In genomic region chr18:11809895-11810294, GRCh38 we compare ENCODE assay signal across 20 cellular contexts. TPM values are rescaled to one million over a fixed set of nuclear protein-coding genes. Genes with fewer than 3 reads are reported as not detected.
A peak's percentile ranks its signal among the peaks of the same experiment; 100 is the strongest.
DNase-seq lines count a peak whose midpoint lies in the region; ATAC-seq and TF ChIP-seq lines count a peak whose summit lies in the region.
"Had no signal": no experiment of that assay in that cellular context is flagged by ENCODE, and none has a peak within 500 bp of the region (broad histone marks: within the 10 kb centered on the region; RNA-seq: fewer than 3 reads in every experiment).

No MANE protein-coding gene starts in this region.

- no peak overlapping the region for H3K56ac ChIP-seq in H9 (ENCODE audit: insufficient read length, low read depth, low read length)

- H3K9ac ChIP-seq in H9 (ENCODE audit: extremely low read depth, insufficient read length, low read length) (no peak overlapping the region), iPS-20b (ENCODE audit: low read depth, low read length) (peak overlapping the region; percentile 33; the same call in 1 of the 2 replicates)
- H3K9ac ChIP-seq: BLaER1 had no signal

- H4K20me1 ChIP-seq in H9 (ENCODE audit: control insufficient read depth, insufficient read depth, insufficient read length): no peaks in the 10 kb centered on the region
- H4K20me1 ChIP-seq: BLaER1 had no signal

- intact Hi-C loops in Caco-2 (cut with micrococcal nuclease; ENCODE audit: unreplicated experiment): loop anchor here (2.0 kb wide), 1 partner anchor 41 kb away; the partner anchor contains the start of gene CHMP1B

- H3K9me3 ChIP-seq in Caco-2 (no peaks in the 10 kb centered on the region), H9 (ENCODE audit: control insufficient read depth, low read depth, low read length) (no peaks in the 10 kb centered on the region), iPS-20b (ENCODE audit: insufficient read depth, low read depth, low read length) (no peaks in the 10 kb centered on the region), MG63 (no peaks in the 10 kb centered on the region)
- H3K9me3 ChIP-seq: BLaER1 had no signal

- POLR2A ChIA-PET in Caco-2 (lab: Charles Lee): interaction anchor here (0.7 to 1.8 kb wide), 3 partner anchors 31 to 42 kb away, joined by 3 to 20 read pairs (median 9); no protein-coding TSS in a partner anchor
- POLR2A ChIA-PET in WTC11 (lab: Charles Lee): interaction anchor here (0.6 kb wide), 2 partner anchors 22 to 61 kb away, joined by 3 read pairs; no protein-coding TSS in a partner anchor

- H2BK120ac ChIP-seq in H9 (ENCODE audit: low read depth, low read length, poor library complexity, severe bottlenecking): peak overlapping the region; percentile 12

- CTCF ChIA-PET in Caco-2 (lab: Charles Lee): interaction anchor here (0.8 to 2.6 kb wide), 5 partner anchors 25 to 229 kb away, joined by 3 to 11 read pairs (median 4); no protein-coding TSS in a partner anchor
- CTCF ChIA-PET in WTC11 (lab: Charles Lee): interaction anchor here (0.6 to 3.2 kb wide), 13 partner anchors 14 to 427 kb away, joined by 3 to 9 read pairs (median 5); no protein-coding TSS in a partner anchor

- H3K36me3 ChIP-seq in Caco-2 (ENCODE audit: control insufficient read depth, insufficient read depth, low read length): no peaks in the 10 kb centered on the region
- no peaks in the 10 kb centered on the region for H3K36me3 ChIP-seq in iPS-20b (ENCODE audit: insufficient read depth, low read depth, low read length)
- no peaks in the 10 kb centered on the region for H3K36me3 ChIP-seq in MG63
- H3K36me3 ChIP-seq: BLaER1 had no signal

- no peak overlapping the region for H3K4me2 ChIP-seq in H9 (ENCODE audit: insufficient read depth, insufficient read length, low read length)
- H3K4me2 ChIP-seq: BLaER1 had no signal

- BruUV-seq in Caco-2 (replicated peaks; lab: Mats Ljungman, UMichigan): no TSS peak

- H3K4ac ChIP-seq in H9 (ENCODE audit: low read depth, low read length): no peak overlapping the region

- no CpG with 5 or more reads among the region's 6 CpGs for WGBS in H9 (ENCODE audit: extremely low coverage, insufficient read length, low lambda C conversion rate)

- no peak overlapping the region for H2BK15ac ChIP-seq in H9 (ENCODE audit: low read depth, low read length)

- no peaks in the 10 kb centered on the region for H3K23me2 ChIP-seq in H9 (ENCODE audit: insufficient read length, low read depth, low read length, poor library complexity, severe bottlenecking)

- peaks cover 42% of the 10 kb centered on the region for H3K4me1 Mint-ChIP-seq in Caco-2 (ENCODE audit: low read depth, unreplicated experiment)
- peaks cover 59 to 62% of the 10 kb centered on the region in 2 experiments for H3K4me1 Mint-ChIP-seq in H9
- peaks cover 63% of the 10 kb centered on the region for H3K4me1 Mint-ChIP-seq in WTC11
- H3K4me1 Mint-ChIP-seq: CD14-positive monocyte; CD4-positive, alpha-beta memory T cell had no signal

- H3K27me3 Mint-ChIP-seq in Caco-2 (ENCODE audit: insufficient read depth, unreplicated experiment) (no peaks in the 10 kb centered on the region), H9 (ENCODE audit: low read depth) (no peaks in the 10 kb centered on the region), WTC11 (ENCODE audit: low read depth) (no peaks in the 10 kb centered on the region)

- no peak overlapping the region for H2BK5ac ChIP-seq in H9 (ENCODE audit: insufficient read length, low read length)

- H3K27me3 ChIP-seq in Caco-2 (replicated peaks; ENCODE audit: control insufficient read depth, insufficient read depth, low read length): no peaks in the 10 kb centered on the region
- H3K27me3 ChIP-seq in H9 (ENCODE audit: insufficient read depth, low read length): no peaks in the 10 kb centered on the region
- H3K27me3 ChIP-seq in iPS-20b (ENCODE audit: insufficient read depth, low read length): no peaks in the 10 kb centered on the region
- H3K27me3 ChIP-seq in MG63: no peaks in the 10 kb centered on the region
- H3K27me3 ChIP-seq: BLaER1 had no signal

- no peak overlapping the region for H4K8ac ChIP-seq in H9 (replicated peaks; ENCODE audit: insufficient read length, low read depth, low read length)

- ATAC-seq in WTC11: peak; percentile 54
- no peak for ATAC-seq in HG03175 (IDR thresholded peaks at IDR 0.05; ENCODE audit: unreplicated experiment)
- ATAC-seq in stimulated activated naive CD8-positive, alpha-beta T cell treated with anti-CD3 and anti-CD28 coated beads, Interleukin-15, Interleukin-2, amounts not matched to agents 100 U/mL and 50 U/mL, for 24 hours: no peak
- ATAC-seq: GM12878, HCT116 had no signal

- H3K27ac Mint-ChIP-seq in Caco-2 (ENCODE audit: unreplicated experiment) (peak overlapping the region; percentile 79), H9 (peak overlapping the region; percentile 90 to 99 (median 99); a peak in 6 of 7 replicates), WTC11 (peak overlapping the region; percentile 93)
- H3K27ac Mint-ChIP-seq: CD14-positive monocyte; CD4-positive, alpha-beta memory T cell; HFFc6 had no signal

- no peaks in the 10 kb centered on the region for H3K79me2 ChIP-seq in H9 (ENCODE audit: insufficient read depth, low read length)

- H3K27ac ChIP-seq in H9 (ENCODE audit: insufficient read length, low read depth, low read length): no peak overlapping the region
- peak overlapping the region; percentile 32 for H3K27ac ChIP-seq in iPS-20b (ENCODE audit: low read length)
- H3K27ac ChIP-seq: BLaER1 had no signal

- DNase-seq in Caco-2 (peak; percentile 51 to 69), H9 (peak; percentile 56), WTC11 (ENCODE audit: low spot score) (no peak), NCI-H526 treated with DMSO at 0.1 percent for 48 hours (lab: John Stamatoyannopoulos, UW) (no peak), MG63 (no peak)
- no peak for DNase-seq in stimulated activated naive CD8-positive, alpha-beta T cell treated with anti-CD3 and anti-CD28 coated beads, Interleukin-15, Interleukin-2, amounts not matched to agents 100 U/mL and 50 U/mL, for 24 hours
- DNase-seq: 8988T; Calu3; CD4-positive, alpha-beta memory T cell; DMS53; DND-41; EL; HFFc6; KG1 had no signal

- no peak for TF ChIP-seq CTCF in Caco-2 (IDR thresholded peaks at IDR 0.05; ENCODE audit: insufficient read depth in 1 of 2, low read depth in 1 of 2, low read length in 1 of 2, severe bottlenecking in 1 of 2, unreplicated experiment in 1 of 2)
- no peak for TF ChIP-seq CTCF in H9 (conservative IDR thresholded peaks at IDR 0.05)
- no peak for TF ChIP-seq CTCF in WTC11 (IDR thresholded peaks at IDR 0.05)

- H2BK12ac ChIP-seq in H9 (ENCODE audit: insufficient read length, low read depth, low read length): no peak overlapping the region

- no peak overlapping the region for H2AK5ac ChIP-seq in H9 (ENCODE audit: insufficient read length, low read length)

- H3K4me3 ChIP-seq in Caco-2 (ENCODE audit: low read depth, low read length) (no peak overlapping the region), iPS-20b (ENCODE audit: low read length) (no peak overlapping the region), MG63 (no peak overlapping the region)
- H3K4me3 ChIP-seq: BLaER1, GM12878 had no signal

- H2BK20ac ChIP-seq in H9 (ENCODE audit: low read depth, low read length, poor library complexity, severe bottlenecking): no peak overlapping the region

- H3K23ac ChIP-seq in H9 (ENCODE audit: insufficient read length, low read depth, low read length): no peak overlapping the region

- H3K9me3 Mint-ChIP-seq in Caco-2 (ENCODE audit: unreplicated experiment) (no peaks in the 10 kb centered on the region), H9 (no peaks in the 10 kb centered on the region), WTC11 (no peaks in the 10 kb centered on the region)
- H3K9me3 Mint-ChIP-seq: CD4-positive, alpha-beta memory T cell; HFFc6 had no signal

- no peak overlapping the region for H4K5ac ChIP-seq in H9 (ENCODE audit: insufficient read length, low read depth, low read length)

- H3K18ac ChIP-seq in H9 (ENCODE audit: insufficient read length, low read depth, low read length): no peak overlapping the region

- no peak overlapping the region for H4K91ac ChIP-seq in H9 (ENCODE audit: insufficient read length, low read depth, low read length)

- H3K4me3 Mint-ChIP-seq in Caco-2 (ENCODE audit: unreplicated experiment): no peak overlapping the region
- 0 out of 5 replicates have a peak overlapping the region, but pooled peaks of 1 of the 2 experiments have one; percentile 26 for H3K4me3 Mint-ChIP-seq in H9
- H3K4me3 Mint-ChIP-seq in WTC11: no peak overlapping the region
- H3K4me3 Mint-ChIP-seq: CD14-positive monocyte; CD4-positive, alpha-beta memory T cell; HFFc6 had no signal

- H3K79me1 ChIP-seq in H9 (ENCODE audit: insufficient read depth, low read depth, low read length, poor library complexity, severe bottlenecking): no peaks in the 10 kb centered on the region

- no peak overlapping the region for H3T11ph ChIP-seq in H9 (ENCODE audit: low read length)

- H3K4me1 ChIP-seq in Caco-2 (peaks cover 56% of the 10 kb centered on the region), H9 (ENCODE audit: insufficient read depth, low read length) (peaks cover 5% of the 10 kb centered on the region; the same call in 1 of the 2 replicates), iPS-20b (ENCODE audit: insufficient read depth, low read length) (peaks cover 48% of the 10 kb centered on the region)
- H3K4me1 ChIP-seq: BLaER1 had no signal

- no peak overlapping the region for H3K14ac ChIP-seq in H9 (ENCODE audit: insufficient read depth, low read length)

- no peak overlapping the region for H2AFZ ChIP-seq in H9 (ENCODE audit: low read length)

- H3K36me3 Mint-ChIP-seq in Caco-2 (ENCODE audit: insufficient read depth, unreplicated experiment) (no peaks in the 10 kb centered on the region), H9 (ENCODE audit: insufficient read depth in 1 of 3, low read depth in 3 of 3) (no peaks in the 10 kb centered on the region), WTC11 (no peaks in the 10 kb centered on the region)
- H3K36me3 Mint-ChIP-seq: CD14-positive monocyte; CD4-positive, alpha-beta memory T cell had no signal

TF ChIP-seq in WTC11, 78 proteins besides CTCF, POLR2A, EP300 and RAD21 (continues in another document):
- no peak for TF ChIP-seq ZNF219 (CRISPR knock-in tag; IDR thresholded peaks at IDR 0.05; ENCODE audit: borderline replicate concordance)
- no peak for TF ChIP-seq RORB (CRISPR knock-in tag; IDR thresholded peaks at IDR 0.05)
- TF ChIP-seq, protein P1, sequence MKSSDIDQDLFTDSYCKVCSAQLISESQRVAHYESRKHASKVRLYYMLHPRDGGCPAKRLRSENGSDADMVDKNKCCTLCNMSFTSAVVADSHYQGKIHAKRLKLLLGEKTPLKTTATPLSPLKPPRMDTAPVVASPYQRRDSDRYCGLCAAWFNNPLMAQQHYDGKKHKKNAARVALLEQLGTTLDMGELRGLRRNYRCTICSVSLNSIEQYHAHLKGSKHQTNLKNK (CRISPR knock-in tag; IDR thresholded peaks at IDR 0.05): no peak
- no peak for TF ChIP-seq JAZF1 (CRISPR knock-in tag; IDR thresholded peaks at IDR 0.05)
- TF ChIP-seq MXD4 (CRISPR knock-in tag; IDR thresholded peaks at IDR 0.05; ENCODE audit: borderline replicate concordance): no peak
- no peak for TF ChIP-seq HMGA2 (CRISPR knock-in tag; IDR thresholded peaks at IDR 0.05)

RNA-seq across cellular contexts. Expression of gene CHMP1B, which starts 41.3 kb away (rescaled TPM):
- 45.2 and 56.5 TPM in 2 replicates for total RNA-seq in Caco-2 (2022)
- total RNA-seq in H9 (2021): 38.7 and 39.2 TPM in 2 replicates
- total RNA-seq in WTC11 (2021): 34.1 to 37.2 TPM (median 35.5 TPM) in 3 replicates
- total RNA-seq in MG63 (2014; rRNA removed; shearing (Covaris generic); ENCODE audit: low replicate concordance): 19.0 and 25.0 TPM in 2 replicates

Comparison
In these comparisons a context has a peak if more than half of its experiments do, and no peak if none do; other contexts are left out.
1. DNase-seq: peak in Caco-2 (2 of 2) and H9 (single experiment); none in WTC11 (single experiment), NCI-H526 treated with DMSO at 0.1 percent for 48 hours (single experiment), MG63 (single experiment) and stimulated activated naive CD8-positive, alpha-beta T cell treated with anti-CD3 and anti-CD28 coated beads, Interleukin-15, Interleukin-2, amounts not matched to agents 100 U/mL and 50 U/mL, for 24 hours (single experiment).
2. Peak in every context shown above with its lines, with median percentiles within 50 percentile points of each other: H3K27ac Mint-ChIP-seq.